Comparison of ENCODE assay signal across 11 cellular contexts in genomic region chr6:41638801-41639555, GRCh38. TPM values are rescaled to one million over a fixed set of nuclear protein-coding genes. Genes with fewer than 3 reads are reported as not detected.
DNase-seq lines count a peak whose midpoint lies in the region; FAIRE-seq and TF ChIP-seq lines count a peak whose summit lies in the region.
"Had no signal": no experiment of that assay in that cellular context is flagged by ENCODE, and none has a peak within 500 bp of the region (broad histone marks: within the 10 kb centered on the region; RNA-seq: fewer than 3 reads in every experiment).

No MANE protein-coding gene starts in this region.

- H3K36me3 Mint-ChIP-seq in endothelial cell (ENCODE audit: low read depth, unreplicated experiment), result peaks cover 36% of the 10 kb centered on the region

- peaks cover 70% of the 10 kb centered on the region for H3K4me1 Mint-ChIP-seq in endothelial cell (ENCODE audit: unreplicated experiment)

- peak overlapping the region; percentile 88 for H3K56ac ChIP-seq in mesendoderm (ENCODE audit: low read length)

- no peak for TF ChIP-seq POLR2A in GM12891 (IDR thresholded peaks at IDR 0.05; ENCODE audit: low read depth, low read length)

- no peaks in the 10 kb centered on the region for H3K9me3 ChIP-seq in tibial artery

- TF ChIP-seq CTCF in endothelial cell (IDR thresholded peaks at IDR 0.05; ENCODE audit: unreplicated experiment), result no peak
- no peak for TF ChIP-seq CTCF in tibial artery (IDR thresholded peaks at IDR 0.05)

- peak overlapping the region; percentile 89 for H3K9ac ChIP-seq in mesendoderm (ENCODE audit: low read length)

- no peak overlapping the region for H4K5ac ChIP-seq in mesendoderm (ENCODE audit: low read length)

- H3K4me1 ChIP-seq in mesendoderm (ENCODE audit: control insufficient read depth, low read depth, low read length) (peaks cover 27% of the 10 kb centered on the region), tibial artery (peaks cover 0 to 41% (median 25%) of the 10 kb centered on the region in 4 donors)

- no peaks in the 10 kb centered on the region for H3K36me3 ChIP-seq in mesendoderm (ENCODE audit: control insufficient read depth, insufficient read depth, low read length)
- no peaks in the 10 kb centered on the region for H3K36me3 ChIP-seq in tibial artery

- H3K4me3 Mint-ChIP-seq in endothelial cell (ENCODE audit: unreplicated experiment), result peak overlapping the region; percentile 98

- no peak for FAIRE-seq in GM12891 (lab: Jason Lieb, UNC)

- peaks cover 17% of the 10 kb centered on the region for H3K27me3 Mint-ChIP-seq in endothelial cell (ENCODE audit: unreplicated experiment)

- peak overlapping the region; percentile 98 for H3K4ac ChIP-seq in mesendoderm (ENCODE audit: low read depth, low read length)

- H3K23ac ChIP-seq in mesendoderm (ENCODE audit: low read length), result peak overlapping the region; percentile 95

- in situ Hi-C loops in G401 (cut with HindIII; ENCODE audit: low sequenced_read_pairs), result no loop called here

- H3K27ac ChIP-seq in mesendoderm (ENCODE audit: low read depth, low read length) (peak overlapping the region; percentile 88), tibial artery (peak overlapping the region in 1 of 2 donors; percentile 7)

- peak overlapping the region; percentile 81 for H3K27ac Mint-ChIP-seq in endothelial cell (ENCODE audit: unreplicated experiment)

- peaks cover 39% of the 10 kb centered on the region for H3K79me2 ChIP-seq in mesendoderm (ENCODE audit: control insufficient read depth, insufficient read depth, low read length)

- H2BK120ac ChIP-seq in mesendoderm (ENCODE audit: low read depth, low read length), result peak overlapping the region; percentile 86

- H4K8ac ChIP-seq in mesendoderm (ENCODE audit: low read depth, low read length), result no peak overlapping the region

- H3K9me3 Mint-ChIP-seq in endothelial cell (ENCODE audit: unreplicated experiment), result no peaks in the 10 kb centered on the region

- H2BK5ac ChIP-seq in mesendoderm (ENCODE audit: low read length), result peak overlapping the region; percentile 81

- peak overlapping the region; percentile 45 for H3K4me2 ChIP-seq in mesendoderm (ENCODE audit: low read length)

- peak overlapping the region; percentile 91 for H3K18ac ChIP-seq in mesendoderm (ENCODE audit: low read length)

- H2BK15ac ChIP-seq in mesendoderm (replicated peaks; ENCODE audit: low read depth), result peak overlapping the region; percentile 46

- H3K27me3 ChIP-seq in mesendoderm (ENCODE audit: insufficient read depth, low read length, poor library complexity) (no peaks in the 10 kb centered on the region), tibial artery (peaks cover 5 to 66% of the 10 kb centered on the region in 2 donors)

- WGBS in mesendoderm (ENCODE audit: extremely low coverage, insufficient coverage, low lambda C conversion rate), result no CpG with 5 or more reads among the region's 43 CpGs

- H2AK5ac ChIP-seq in mesendoderm (ENCODE audit: low read length), result peak overlapping the region; percentile 12

- intact Hi-C loops in tibial artery (cut with DNase I; ENCODE audit: low total_unique reads), result no loop called here

- DNase-seq in NCI-H1417 (lab: John Stamatoyannopoulos, UW) (peak in 2 of 3 experiments; percentile 55), NCI-H1417 treated with DMSO at 0.1 percent for 48 hours (lab: John Stamatoyannopoulos, UW) (no peak), endothelial cell (ENCODE audit: low spot score) (peak; percentile 62), mesendoderm (peak; percentile 82), tibial artery (no peak), G401 (ENCODE audit: low spot score) (no peak), GM12891 (ENCODE audit: insufficient read length, low spot score) (no peak), AG08395 (ENCODE audit: low spot score) (no peak)
- DNase-seq: NCI-H774 had no signal

- peaks cover 28% of the 10 kb centered on the region for H3K79me1 ChIP-seq in mesendoderm (ENCODE audit: low read length)

- H3K4me3 ChIP-seq in mesendoderm (ENCODE audit: low read length), result peak overlapping the region; percentile 60
- H3K4me3 ChIP-seq in tibial artery, result peak overlapping the region; percentile 35 to 46

TF ChIP-seq in GM12891, 5 proteins besides CTCF, POLR2A, EP300 and RAD21:
- no peak for TF ChIP-seq TAF1 (IDR thresholded peaks at IDR 0.05; ENCODE audit: low read depth, low read length)
- no peak for TF ChIP-seq PAX5 (IDR thresholded peaks at IDR 0.05; ENCODE audit: insufficient read depth, low read length, severe bottlenecking)
- no peak for TF ChIP-seq POU2F2 (IDR thresholded peaks at IDR 0.05; ENCODE audit: low read depth, low read length)
TF ChIP-seq in GM12891: peak in this region for 0.

RNA-seq across cellular contexts. Expression of gene MDFI, which starts 0.7 kb away (rescaled TPM):
- total RNA-seq in endothelial cell (ENCODE audit: unreplicated experiment), result 285 TPM
- polyA plus RNA-seq in mesendoderm (2013, experiment 1 of 2), result 68.1 TPM
- 63.7 TPM for polyA plus RNA-seq in mesendoderm (2013, experiment 2 of 2)
- 0.18 TPM in 1 of 2 replicates, not detected in the other for total RNA-seq in G401 (2014; rRNA removed; shearing (Covaris generic))
- polyA plus RNA-seq in GM12891 (2012; ENCODE audit: low read depth, missing spikeins), result not detected
- total RNA-seq: A172; activated CD8-positive, alpha-beta memory T cell treated with anti-CD3 and anti-CD28 coated beads for 36 hours had no signal

Comparison
In these comparisons a context has a peak if more than half of its experiments do, and no peak if none do; other contexts are left out.
1. DNase-seq: peak in NCI-H1417 (2 of 3), endothelial cell (single experiment) and mesendoderm (single experiment); none in NCI-H1417 treated with DMSO at 0.1 percent for 48 hours (single experiment), tibial artery (0 of 2), G401 (single experiment), GM12891 (single experiment) and AG08395 (single experiment).
2. RNA of gene MDFI, which starts 0.7 kb away (total RNA-seq): 285 TPM in endothelial cell (single experiment); 0.18 TPM in G401; every median in the first group is over 100 times any median in the second.